ENCODE assay signal across 23 cellular contexts in the genomic region with DNA sequence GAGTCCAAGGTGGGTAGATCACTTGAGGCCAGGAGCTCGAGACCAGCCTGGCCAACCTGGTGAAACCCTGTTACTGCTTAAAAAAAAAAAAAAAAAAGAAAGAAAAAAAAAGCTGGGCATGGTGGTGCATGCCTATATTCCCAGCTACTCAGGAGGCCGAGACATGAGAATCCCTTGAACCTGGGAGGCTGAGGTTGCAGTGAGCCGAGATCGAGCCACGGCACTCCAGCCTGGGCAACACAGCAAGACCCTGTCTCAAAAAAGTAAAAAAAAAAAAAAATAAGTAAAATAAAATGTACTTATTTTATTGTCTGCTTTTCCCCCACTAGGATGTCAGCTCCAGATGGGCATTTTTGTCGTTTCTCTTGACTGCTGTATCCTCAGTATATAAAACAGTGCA.
"Had no signal": no experiment of that assay in that cellular context is flagged by ENCODE, and none has a peak within 500 bp of the region (broad histone marks: within the 10 kb centered on the region; RNA-seq: fewer than 3 reads in every experiment).

No MANE protein-coding gene starts in this region.

- H3K27me3 ChIP-seq: MG63, SJSA1 had no signal

- H3K27ac ChIP-seq: SJSA1, SK-N-MC had no signal

- DNase-seq: Karpas-422, KBM-7, MG63, NCI-H1092, NCI-H1105 treated with DMSO at 0.1 percent for 48 hours, NCI-H1417 treated with DMSO at 0.1 percent for 48 hours, NCI-H146, NCI-H1694 treated with DMSO at 0.1 percent for 48 hours, NCI-H1930, NCI-H2081, NCI-H2107, NCI-H226, NCI-H446, NCI-H510A, NCI-H524 treated with DMSO at 0.1 percent for 48 hours, NCI-H69, NCI-H774, Right ventricle myocardium superior, RPMI8226, SIG-M5 had no signal

- H3K4me3 ChIP-seq: MG63, SJSA1, SK-N-MC had no signal

- FAIRE-seq: RCC 7860 had no signal

- H3K9me3 ChIP-seq: MG63, SJSA1 had no signal
